12 cellular contexts compared by ENCODE assay signal in the genomic region with DNA sequence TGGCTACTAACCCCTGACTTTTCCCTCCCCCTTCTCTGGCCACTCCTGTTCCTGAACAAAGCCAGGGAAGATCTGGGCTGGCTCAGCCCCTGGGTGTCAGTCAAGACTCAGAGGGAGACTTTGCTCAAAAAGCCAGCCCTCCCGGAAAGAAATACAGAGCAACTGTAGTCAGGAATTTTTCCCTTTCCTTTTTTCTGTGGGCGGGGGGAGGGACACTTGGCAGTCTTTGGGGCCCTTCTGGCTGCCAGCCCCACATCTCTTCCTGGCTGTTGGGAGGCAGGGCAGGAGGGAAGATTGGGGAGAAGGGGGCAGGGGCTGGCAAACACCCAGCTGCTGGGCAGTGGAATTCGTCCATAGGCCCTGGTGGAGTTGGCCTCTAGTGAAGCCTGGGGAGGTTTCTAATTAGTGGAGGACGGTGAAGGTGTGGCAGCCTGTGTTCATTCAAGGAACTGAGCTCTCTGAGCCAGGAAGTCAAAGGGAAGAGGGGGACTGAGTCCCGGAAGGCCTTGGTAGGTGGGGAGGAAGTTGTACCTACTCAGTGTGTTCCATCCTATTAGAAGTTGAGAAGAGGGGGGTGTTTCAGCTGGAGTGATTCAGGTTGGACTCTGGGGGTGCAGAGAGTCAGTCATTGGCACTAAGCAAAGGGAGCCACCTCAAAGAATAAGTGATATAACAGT. TPM values are rescaled to one million over a fixed set of nuclear protein-coding genes. Genes with fewer than 3 reads are reported as not detected.
DNase-seq lines count a peak whose midpoint lies in the region; TF ChIP-seq lines count a peak whose summit lies in the region.
"Had no signal": no experiment of that assay in that cellular context is flagged by ENCODE, and none has a peak within 500 bp of the region (broad histone marks: within the 10 kb centered on the region; RNA-seq: fewer than 3 reads in every experiment).

No MANE protein-coding gene starts in this region.

- H3K36me3 ChIP-seq in MG63: no peaks in the 10 kb centered on the region; the same call in none of the 2 replicates
- H3K36me3 ChIP-seq: SJSA1 had no signal

- peak overlapping the region; percentile 60 for H3K4me3 Mint-ChIP-seq in neural crest cell

- H3K4me3 ChIP-seq in MG63 (no peak overlapping the region), fibroblast of pulmonary artery (replicated peaks; ENCODE audit: low read depth, low read length) (no peak overlapping the region)
- H3K4me3 ChIP-seq: SJSA1 had no signal

- H3K27ac Mint-ChIP-seq in neural crest cell (ENCODE audit: unreplicated experiment): peak overlapping the region; percentile 81

- H3K27me3 Mint-ChIP-seq in neural crest cell (ENCODE audit: low read depth): no peaks in the 10 kb centered on the region

- peak; percentile 38 for DNase-seq in AG08396 (ENCODE audit: low spot score)
- DNase-seq in MG63: peak; percentile 82
- peak; percentile 73 for DNase-seq in fibroblast of pulmonary artery (ENCODE audit: low read depth)
- DNase-seq in neural crest cell (ENCODE audit: low read depth, low spot score): no peak
- DNase-seq in MV-4-11 (lab: John Stamatoyannopoulos, UW): no peak
- DNase-seq in effector CD8-positive, alpha-beta T cell (lab: John Stamatoyannopoulos, UW): no peak
- DNase-seq in stimulated activated CD4-positive, alpha-beta T cell treated with anti-CD3 and anti-CD28 coated beads, Interleukin-12 subunit alpha, Interleukin-12 subunit beta, amount 100 ng/mL, for 4 hours: no peak
- DNase-seq in posterior vena cava (ENCODE audit: low spot score): no peak
- DNase-seq: activated CD4-positive, alpha-beta T cell treated with anti-CD3 and anti-CD28 coated beads for 4 hours; hippocampal formation had no signal

- H3K9me3 ChIP-seq in MG63: no peaks in the 10 kb centered on the region

- peaks cover 38% of the 10 kb centered on the region for H3K36me3 Mint-ChIP-seq in neural crest cell (ENCODE audit: low read depth)
- H3K36me3 Mint-ChIP-seq: IgD-negative memory B cell had no signal

- intact Hi-C loops in posterior vena cava (cut with DNase I): no loop called here

- peaks cover 55% of the 10 kb centered on the region for H3K4me1 Mint-ChIP-seq in neural crest cell

- H3K27me3 ChIP-seq in MG63: no peaks in the 10 kb centered on the region
- H3K27me3 ChIP-seq: SJSA1 had no signal

- no peaks in the 10 kb centered on the region for H3K9me3 Mint-ChIP-seq in neural crest cell

- TF ChIP-seq CTCF in fibroblast of pulmonary artery (IDR thresholded peaks at IDR 0.05; ENCODE audit: low read length, missing control alignments): no peak
- no peak for TF ChIP-seq CTCF in neural crest cell (conservative IDR thresholded peaks at IDR 0.05)

RNA-seq across cellular contexts. Expression of a gene that starts 10.9 kb away (rescaled TPM):
- 191 and 249 TPM in 2 replicates for total RNA-seq in MG63 (2014; rRNA removed; shearing (Covaris generic); ENCODE audit: low replicate concordance)
- total RNA-seq in neural crest cell (365 and 366 TPM in 2 replicates), posterior vena cava (10 to 100 TPM; 37.9 to 54.8 TPM)

RNA-seq across cellular contexts. Expression of a gene that starts 51.2 kb away (rescaled TPM):
- total RNA-seq in MG63 (2014; rRNA removed; shearing (Covaris generic); ENCODE audit: low replicate concordance): 1.8 and 3.8 TPM in 2 replicates
- 140 TPM in 2 replicates for total RNA-seq in neural crest cell
- 1,000 to 10,000 TPM in 1 of 2 donors, 100 to 1,000 TPM in 1; 466 to 1,458 TPM for total RNA-seq in posterior vena cava

Comparison
In these comparisons a context has a peak if more than half of its experiments do, and no peak if none do; other contexts are left out.
1. DNase-seq: peak in AG08396 (single experiment), MG63 (single experiment) and fibroblast of pulmonary artery (single experiment); none in neural crest cell (single experiment), MV-4-11 (single experiment), effector CD8-positive, alpha-beta T cell (single experiment), stimulated activated CD4-positive, alpha-beta T cell treated with anti-CD3 and anti-CD28 coated beads, Interleukin-12 subunit alpha, Interleukin-12 subunit beta, amount 100 ng/mL, for 4 hours (single experiment) and posterior vena cava (single experiment).
2. RNA of a gene that starts 51.2 kb away (total RNA-seq): 466 to 1,458 TPM in posterior vena cava and 140 TPM in neural crest cell; 1.8 to 3.8 TPM in MG63; every median in the first group is over 10 times any median in the second.